22 cellular contexts compared by ENCODE assay signal in the genomic region with DNA sequence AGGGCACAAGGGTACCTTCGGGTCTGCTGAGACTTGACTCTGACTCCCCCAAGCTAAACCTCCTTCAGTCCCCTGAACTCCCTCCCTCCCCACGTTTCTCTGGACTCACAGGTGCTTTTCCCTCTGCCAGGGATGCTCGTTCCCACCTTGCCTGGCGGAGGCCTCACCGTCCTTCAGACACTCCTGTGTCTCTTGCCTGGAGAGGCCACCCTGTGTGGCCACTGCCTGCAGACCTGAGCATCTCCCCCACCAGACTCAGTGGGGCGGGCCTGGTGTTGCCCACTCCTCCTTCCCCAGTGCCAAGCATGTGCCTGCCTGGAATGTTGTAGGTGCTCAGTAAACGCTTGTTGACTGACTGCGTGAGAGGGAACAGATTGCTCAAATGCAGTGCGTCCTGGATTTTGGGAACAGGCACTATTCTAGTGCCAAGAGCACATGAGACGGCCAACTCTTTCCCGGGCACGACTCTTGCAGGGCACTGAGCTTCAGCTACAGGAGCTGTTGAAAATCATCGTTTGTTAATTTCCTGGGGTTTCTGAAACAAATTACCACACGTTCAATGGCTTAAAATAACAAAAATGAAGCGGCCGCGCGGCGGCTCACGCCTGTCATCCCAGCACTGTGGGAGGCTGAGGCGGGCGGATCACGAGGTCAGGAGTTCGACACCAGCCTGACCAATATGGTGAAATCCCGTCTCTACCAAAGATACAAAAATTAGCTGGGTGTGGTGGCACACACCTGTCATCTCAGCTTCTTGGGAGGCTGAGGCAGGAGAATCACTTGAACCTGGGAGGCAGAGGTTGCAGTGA.
"Had no signal": no experiment of that assay in that cellular context is flagged by ENCODE, and none has a peak within 500 bp of the region (broad histone marks: within the 10 kb centered on the region; RNA-seq: fewer than 3 reads in every experiment).

No MANE protein-coding gene starts in this region.

- H3K4me1 ChIP-seq: left ventricle myocardium inferior, right atrium auricular region, suprapubic skin, tibial artery, uterus had no signal

- H3K9me3 ChIP-seq: heart left ventricle, left ventricle myocardium inferior, right atrium auricular region, suprapubic skin, thoracic aorta, tibial artery, uterus had no signal

- DNase-seq: glutamatergic neuron; heart left ventricle; hypothalamus; immature natural killer cell; left ventricle myocardium inferior; naive B cell; natural killer cell; nephron progenitor cell; nucleus accumbens; stimulated activated CD4-positive, alpha-beta T cell treated with anti-CD3 and anti-CD28 coated beads, Interleukin-4, amount 100 ng/mL, for 24 hours; stimulated activated naive CD4-positive, alpha-beta T cell; tibial artery; trophoblast cell; uterus had no signal

- H3K9ac ChIP-seq: parathyroid adenoma had no signal

- H3K4me3 ChIP-seq: heart left ventricle, left ventricle myocardium inferior, right atrium auricular region, skin epidermis, suprapubic skin, thoracic aorta, tibial artery, uterus had no signal

- H3K36me3 ChIP-seq: heart left ventricle, left ventricle myocardium inferior, right atrium auricular region, suprapubic skin, thoracic aorta, tibial artery, uterus had no signal

- ATAC-seq: heart left ventricle; natural killer cell; sciatic nerve; stimulated activated effector memory CD8-positive, alpha-beta T cell treated with anti-CD3 and anti-CD28 coated beads, Interleukin-12 subunit alpha, Interleukin-12 subunit beta, amount 100 ng/mL, for 72 hours had no signal

- H3K27ac ChIP-seq: heart left ventricle, left ventricle myocardium inferior, parathyroid adenoma, right atrium auricular region, skin epidermis, suprapubic skin, thoracic aorta, tibial artery, uterus had no signal

- H2AFZ ChIP-seq: parathyroid adenoma had no signal

- FAIRE-seq: islet of Langerhans had no signal

- H3K27me3 ChIP-seq: right atrium auricular region, uterus had no signal
